In the genomic region with DNA sequence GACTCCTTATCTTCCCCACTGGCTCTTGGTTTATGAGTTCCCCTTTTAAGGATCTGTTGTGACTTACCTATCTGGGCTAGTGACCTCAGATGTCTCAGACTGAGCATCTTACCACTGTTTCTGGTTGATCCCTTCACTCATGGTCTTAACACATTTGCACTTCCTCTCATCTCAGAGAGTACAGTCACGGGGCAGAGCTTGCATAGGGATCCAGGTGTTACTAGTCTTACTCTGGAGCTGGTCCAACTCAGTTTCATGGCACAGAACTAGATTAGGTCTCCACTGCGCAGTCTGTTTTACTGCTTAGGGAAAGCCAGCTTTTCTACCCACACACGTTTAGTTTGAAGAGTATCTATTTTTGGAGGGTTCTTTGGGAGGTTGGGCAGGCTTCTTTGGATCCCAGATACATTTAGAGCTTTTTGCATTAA, we compare ENCODE assay signal across 14 cellular contexts. TPM values are rescaled to one million over a fixed set of nuclear protein-coding genes. Genes with fewer than 3 reads are reported as not detected.
DNase-seq lines count a peak whose midpoint lies in the region; ATAC-seq and TF ChIP-seq lines count a peak whose summit lies in the region.
"Had no signal": no experiment of that assay in that cellular context is flagged by ENCODE, and none has a peak within 500 bp of the region (broad histone marks: within the 10 kb centered on the region; RNA-seq: fewer than 3 reads in every experiment).

No MANE protein-coding gene starts in this region.

- in situ Hi-C loops in ACHN (cut with HindIII; ENCODE audit: low pct_ligation_motif_present, low pct_unique_long_range_greater_than_20kb, low sequenced_read_pairs), result no loop called here

- no peak for DNase-seq in activated CD4-positive, alpha-beta memory T cell treated with anti-CD3 and anti-CD28 coated beads for 36 hours
- DNase-seq in activated CD4-positive, alpha-beta memory T cell treated with anti-CD3 and anti-CD28 coated beads, Interleukin-2, amount 10 ng/mL, durations not matched to agents 7 days and 5 days, result no peak
- DNase-seq in stimulated activated effector memory CD8-positive, alpha-beta T cell treated with anti-CD3 and anti-CD28 coated beads, Interleukin-12 subunit alpha, Interleukin-12 subunit beta, amount 100 ng/mL, for 72 hours (ENCODE audit: low spot score in 2 of 2), result no peak
- DNase-seq in ACHN (no peak), Caco-2 (no peak), cerebellar cortex (ENCODE audit: low spot score) (no peak)
- DNase-seq: activated CD4-positive, CD25-positive, alpha-beta regulatory T cell; activated naive CD4-positive, alpha-beta T cell treated with anti-CD3 and anti-CD28 coated beads, Interleukin-2, amount 10 ng/mL, durations not matched to agents 7 days and 5 days; EL; left lung; NCI-H2081 treated with DMSO at 0.1 percent for 48 hours had no signal

- CTCF ChIA-PET in activated CD4-positive, alpha-beta memory T cell treated with anti-CD3 and anti-CD28 coated beads for 36 hours (lab: Charles Lee), result no interaction called here
- CTCF ChIA-PET in activated CD4-positive, alpha-beta memory T cell treated with anti-CD3 and anti-CD28 coated beads, Interleukin-2, amount 10 ng/mL, durations not matched to agents 7 days and 5 days (lab: Charles Lee), result interaction anchor here (1.1 kb wide), 1 partner anchor 378 kb away, joined by 3 read pairs; no protein-coding TSS in a partner anchor
- CTCF ChIA-PET in Caco-2 (lab: Charles Lee), result no interaction called here

- no peaks in the 10 kb centered on the region for H3K9me3 ChIP-seq in Caco-2
- H3K9me3 ChIP-seq: left lung, thoracic aorta had no signal

- peaks cover 7% of the 10 kb centered on the region for H3K36me3 ChIP-seq in Caco-2 (ENCODE audit: control insufficient read depth, insufficient read depth, low read length)

- POLR2A ChIA-PET in activated CD4-positive, alpha-beta memory T cell treated with anti-CD3 and anti-CD28 coated beads for 36 hours (lab: Charles Lee), result no interaction called here
- POLR2A ChIA-PET in activated CD4-positive, alpha-beta memory T cell treated with anti-CD3 and anti-CD28 coated beads, Interleukin-2, amount 10 ng/mL, durations not matched to agents 7 days and 5 days (lab: Charles Lee), result no interaction called here
- POLR2A ChIA-PET in Caco-2 (lab: Charles Lee), result no interaction called here

- H3K27me3 Mint-ChIP-seq in activated CD4-positive, alpha-beta memory T cell treated with anti-CD3 and anti-CD28 coated beads for 36 hours, result no peaks in the 10 kb centered on the region
- H3K27me3 Mint-ChIP-seq in activated CD4-positive, alpha-beta memory T cell treated with anti-CD3 and anti-CD28 coated beads, Interleukin-2, amount 10 ng/mL, durations not matched to agents 7 days and 5 days, result no peaks in the 10 kb centered on the region
- H3K27me3 Mint-ChIP-seq in Caco-2 (ENCODE audit: insufficient read depth, unreplicated experiment), result no peaks in the 10 kb centered on the region
- H3K27me3 Mint-ChIP-seq: activated naive CD4-positive, alpha-beta T cell treated with anti-CD3 and anti-CD28 coated beads, Interleukin-2, amount 10 ng/mL, durations not matched to agents 7 days and 5 days had no signal

- peaks cover 29% of the 10 kb centered on the region for H3K4me1 Mint-ChIP-seq in activated CD4-positive, alpha-beta memory T cell treated with anti-CD3 and anti-CD28 coated beads for 36 hours (ENCODE audit: low read depth)
- H3K4me1 Mint-ChIP-seq in activated CD4-positive, alpha-beta memory T cell treated with anti-CD3 and anti-CD28 coated beads, Interleukin-2, amount 10 ng/mL, durations not matched to agents 7 days and 5 days, result peaks cover 11% of the 10 kb centered on the region
- peaks cover 23% of the 10 kb centered on the region for H3K4me1 Mint-ChIP-seq in stimulated activated effector memory CD8-positive, alpha-beta T cell treated with anti-CD3 and anti-CD28 coated beads, Interleukin-12 subunit alpha, Interleukin-12 subunit beta, amount 100 ng/mL, for 72 hours
- H3K4me1 Mint-ChIP-seq in Caco-2 (ENCODE audit: low read depth, unreplicated experiment), result no peaks in the 10 kb centered on the region

- ATAC-seq in HG02588 (IDR thresholded peaks at IDR 0.05; ENCODE audit: unreplicated experiment) (peak; percentile 56), HG03565 (IDR thresholded peaks at IDR 0.05; ENCODE audit: unreplicated experiment) (peak; percentile 54)
- peak; percentile 55 for ATAC-seq in stimulated activated effector memory CD8-positive, alpha-beta T cell treated with anti-CD3 and anti-CD28 coated beads, Interleukin-12 subunit alpha, Interleukin-12 subunit beta, amount 100 ng/mL, for 72 hours
- ATAC-seq: left lung had no signal

- H3K36me3 Mint-ChIP-seq in activated CD4-positive, alpha-beta memory T cell treated with anti-CD3 and anti-CD28 coated beads for 36 hours, result peaks cover 39% of the 10 kb centered on the region
- peaks cover 65% of the 10 kb centered on the region for H3K36me3 Mint-ChIP-seq in activated CD4-positive, alpha-beta memory T cell treated with anti-CD3 and anti-CD28 coated beads, Interleukin-2, amount 10 ng/mL, durations not matched to agents 7 days and 5 days (ENCODE audit: low read depth)
- peaks cover 87% of the 10 kb centered on the region for H3K36me3 Mint-ChIP-seq in stimulated activated effector memory CD8-positive, alpha-beta T cell treated with anti-CD3 and anti-CD28 coated beads, Interleukin-12 subunit alpha, Interleukin-12 subunit beta, amount 100 ng/mL, for 72 hours
- H3K36me3 Mint-ChIP-seq in Caco-2 (ENCODE audit: insufficient read depth, unreplicated experiment), result peaks cover 35% of the 10 kb centered on the region

- no peak for TF ChIP-seq CTCF in Caco-2 (IDR thresholded peaks at IDR 0.05; ENCODE audit: insufficient read depth in 1 of 2, low read depth in 1 of 2, low read length in 1 of 2, severe bottlenecking in 1 of 2, unreplicated experiment in 1 of 2)

- peak overlapping the region; percentile 23 for H3K27ac Mint-ChIP-seq in activated CD4-positive, alpha-beta memory T cell treated with anti-CD3 and anti-CD28 coated beads for 36 hours
- H3K27ac Mint-ChIP-seq in activated CD4-positive, alpha-beta memory T cell treated with anti-CD3 and anti-CD28 coated beads, Interleukin-2, amount 10 ng/mL, durations not matched to agents 7 days and 5 days, result no peak overlapping the region
- H3K27ac Mint-ChIP-seq in stimulated activated effector memory CD8-positive, alpha-beta T cell treated with anti-CD3 and anti-CD28 coated beads, Interleukin-12 subunit alpha, Interleukin-12 subunit beta, amount 100 ng/mL, for 72 hours, result peak overlapping the region; percentile 80
- H3K27ac Mint-ChIP-seq in Caco-2 (ENCODE audit: unreplicated experiment), result no peak overlapping the region
- H3K27ac Mint-ChIP-seq: activated naive CD4-positive, alpha-beta T cell treated with anti-CD3 and anti-CD28 coated beads, Interleukin-2, amount 10 ng/mL, durations not matched to agents 7 days and 5 days had no signal

- H3K27me3 ChIP-seq in Caco-2 (replicated peaks; ENCODE audit: control insufficient read depth, insufficient read depth, low read length), result no peaks in the 10 kb centered on the region
- H3K27me3 ChIP-seq: left lung had no signal

- H3K4me1 ChIP-seq in Caco-2, result no peaks in the 10 kb centered on the region

- no peaks in the 10 kb centered on the region for H3K9me3 Mint-ChIP-seq in activated CD4-positive, alpha-beta memory T cell treated with anti-CD3 and anti-CD28 coated beads for 36 hours
- H3K9me3 Mint-ChIP-seq in activated CD4-positive, alpha-beta memory T cell treated with anti-CD3 and anti-CD28 coated beads, Interleukin-2, amount 10 ng/mL, durations not matched to agents 7 days and 5 days, result no peaks in the 10 kb centered on the region
- no peaks in the 10 kb centered on the region for H3K9me3 Mint-ChIP-seq in stimulated activated effector memory CD8-positive, alpha-beta T cell treated with anti-CD3 and anti-CD28 coated beads, Interleukin-12 subunit alpha, Interleukin-12 subunit beta, amount 100 ng/mL, for 72 hours
- H3K9me3 Mint-ChIP-seq in Caco-2 (ENCODE audit: unreplicated experiment), result no peaks in the 10 kb centered on the region
- H3K9me3 Mint-ChIP-seq: activated naive CD4-positive, alpha-beta T cell treated with anti-CD3 and anti-CD28 coated beads, Interleukin-2, amount 10 ng/mL, durations not matched to agents 7 days and 5 days had no signal

- no peak overlapping the region for H3K4me3 ChIP-seq in Caco-2 (ENCODE audit: low read depth, low read length)
- H3K4me3 ChIP-seq: left lung, thoracic aorta had no signal

- BruUV-seq in Caco-2 (replicated peaks; lab: Mats Ljungman, UMichigan), result no TSS peak

- intact Hi-C loops in activated CD4-positive, alpha-beta memory T cell treated with anti-CD3 and anti-CD28 coated beads for 36 hours (cut with micrococcal nuclease), result no loop called here
- intact Hi-C loops in Caco-2 (cut with micrococcal nuclease; ENCODE audit: unreplicated experiment), result loop anchor here (5.0 kb wide), 1 partner anchor 1621 kb away; a partner anchor contains a TSS

- no peak overlapping the region for H3K4me3 Mint-ChIP-seq in activated CD4-positive, alpha-beta memory T cell treated with anti-CD3 and anti-CD28 coated beads for 36 hours
- H3K4me3 Mint-ChIP-seq in activated CD4-positive, alpha-beta memory T cell treated with anti-CD3 and anti-CD28 coated beads, Interleukin-2, amount 10 ng/mL, durations not matched to agents 7 days and 5 days, result no peak overlapping the region
- H3K4me3 Mint-ChIP-seq in stimulated activated effector memory CD8-positive, alpha-beta T cell treated with anti-CD3 and anti-CD28 coated beads, Interleukin-12 subunit alpha, Interleukin-12 subunit beta, amount 100 ng/mL, for 72 hours, result no peak overlapping the region
- no peak overlapping the region for H3K4me3 Mint-ChIP-seq in Caco-2 (ENCODE audit: unreplicated experiment)
- H3K4me3 Mint-ChIP-seq: activated naive CD4-positive, alpha-beta T cell treated with anti-CD3 and anti-CD28 coated beads, Interleukin-2, amount 10 ng/mL, durations not matched to agents 7 days and 5 days had no signal

RNA-seq across cellular contexts. Expression of a gene that starts 10.2 kb away (rescaled TPM):
- total RNA-seq in activated CD4-positive, alpha-beta memory T cell treated with anti-CD3 and anti-CD28 coated beads for 36 hours, result 10 to 100 TPM; 71.5 to 76.1 TPM
- 10 to 100 TPM; 84.9 to 86.2 TPM for total RNA-seq in activated CD4-positive, alpha-beta memory T cell treated with anti-CD3 and anti-CD28 coated beads, Interleukin-2, amount 10 ng/mL, durations not matched to agents 7 days and 5 days
- total RNA-seq in Caco-2 (2022), result 82.6 and 88.2 TPM in 2 replicates

RNA-seq across cellular contexts. Expression of a gene that starts 20.3 kb away (rescaled TPM):
- total RNA-seq in activated CD4-positive, alpha-beta memory T cell treated with anti-CD3 and anti-CD28 coated beads for 36 hours, result 1 to 10 TPM; 4.6 to 5.3 TPM
- 1 to 10 TPM; 1.9 to 2.0 TPM for total RNA-seq in activated CD4-positive, alpha-beta memory T cell treated with anti-CD3 and anti-CD28 coated beads, Interleukin-2, amount 10 ng/mL, durations not matched to agents 7 days and 5 days
- 5.2 and 6.6 TPM in 2 replicates for total RNA-seq in Caco-2 (2022)

RNA-seq across cellular contexts. Expression of a gene that starts 40.5 kb away (rescaled TPM):
- under 1 TPM in 1 of 2 experiments, not detected in 1; 0.34 TPM for total RNA-seq in activated CD4-positive, alpha-beta memory T cell treated with anti-CD3 and anti-CD28 coated beads for 36 hours
- under 1 TPM in 1 of 2 experiments, not detected in 1; 0.10 TPM for total RNA-seq in activated CD4-positive, alpha-beta memory T cell treated with anti-CD3 and anti-CD28 coated beads, Interleukin-2, amount 10 ng/mL, durations not matched to agents 7 days and 5 days
- total RNA-seq in Caco-2 (2022), result 0.11 TPM in 1 of 2 replicates, not detected in the other

RNA-seq across cellular contexts. Expression of a gene that starts 46.7 kb away (rescaled TPM):
- total RNA-seq in activated CD4-positive, alpha-beta memory T cell treated with anti-CD3 and anti-CD28 coated beads for 36 hours, result 10 to 100 TPM; 39.9 to 40.2 TPM
- total RNA-seq in activated CD4-positive, alpha-beta memory T cell treated with anti-CD3 and anti-CD28 coated beads, Interleukin-2, amount 10 ng/mL, durations not matched to agents 7 days and 5 days, result 10 to 100 TPM; 50.7 to 56.0 TPM
- total RNA-seq in Caco-2 (2022), result 70.1 and 71.3 TPM in 2 replicates

Comparison
In these comparisons a context has a peak if more than half of its experiments do, and no peak if none do; other contexts are left out.
1. H3K27ac Mint-ChIP-seq: peak in activated CD4-positive, alpha-beta memory T cell treated with anti-CD3 and anti-CD28 coated beads for 36 hours (single experiment) and stimulated activated effector memory CD8-positive, alpha-beta T cell treated with anti-CD3 and anti-CD28 coated beads, Interleukin-12 subunit alpha, Interleukin-12 subunit beta, amount 100 ng/mL, for 72 hours (single experiment); none in activated CD4-positive, alpha-beta memory T cell treated with anti-CD3 and anti-CD28 coated beads, Interleukin-2, amount 10 ng/mL, durations not matched to agents 7 days and 5 days (single experiment) and Caco-2 (single experiment).
2. Peak in every context shown above with its lines, with median percentiles within 50 percentile points of each other: ATAC-seq.